In genomic region chr5:63262191-63262981, GRCh38 we compare ENCODE assay signal across 19 cellular contexts.
DNase-seq lines count a peak whose midpoint lies in the region; ATAC-seq, FAIRE-seq and TF ChIP-seq lines count a peak whose summit lies in the region.
"Had no signal": no experiment of that assay in that cellular context is flagged by ENCODE, and none has a peak within 500 bp of the region (broad histone marks: within the 10 kb centered on the region; RNA-seq: fewer than 3 reads in every experiment).

No MANE protein-coding gene starts in this region.

- H3K36me3 Mint-ChIP-seq in CD4-positive, alpha-beta T cell (ENCODE audit: low read depth), result no peaks in the 10 kb centered on the region
- H3K36me3 Mint-ChIP-seq in activated T-helper 1 cell treated with anti-CD3 and anti-CD28 coated beads, Interleukin-12 subunit alpha, Interleukin-12 subunit beta, Interleukin-2, Interleukin-4 antibody, amounts not matched to agents 30 ng/mL and 10 ng/mL and 1 ng/mL, durations not matched to agents 14 hours and 24 hours and 36 hours (ENCODE audit: low read depth), result no peaks in the 10 kb centered on the region

- no peaks in the 10 kb centered on the region for H3K27me3 Mint-ChIP-seq in CD4-positive, alpha-beta T cell
- no peaks in the 10 kb centered on the region for H3K27me3 Mint-ChIP-seq in activated T-helper 1 cell treated with anti-CD3 and anti-CD28 coated beads, Interleukin-12 subunit alpha, Interleukin-12 subunit beta, Interleukin-2, Interleukin-4 antibody, amounts not matched to agents 30 ng/mL and 10 ng/mL and 1 ng/mL, durations not matched to agents 14 hours and 24 hours and 36 hours (ENCODE audit: insufficient read depth)

- peak overlapping the region; percentile 16 for H3K4me2 ChIP-seq in keratinocyte (ENCODE audit: control insufficient read depth, extremely low read depth, insufficient read depth, low read depth, low read length)

- no peaks in the 10 kb centered on the region for H3K36me3 ChIP-seq in keratinocyte (ENCODE audit: control insufficient read depth in 2 of 2, extremely low read depth in 1 of 2, insufficient read depth in 2 of 2, low read length in 2 of 2)
- H3K36me3 ChIP-seq: cardiac muscle cell, esophagus muscularis mucosa, tibial artery had no signal

- H3K27me3 ChIP-seq in keratinocyte (ENCODE audit: control insufficient read depth, extremely low read depth, insufficient read depth, low read length), result no peaks in the 10 kb centered on the region
- no peaks in the 10 kb centered on the region for H3K27me3 ChIP-seq in CD4-positive, alpha-beta T cell (ENCODE audit: control insufficient read depth, insufficient read depth, low read length)
- H3K27me3 ChIP-seq: cardiac muscle cell, esophagus muscularis mucosa, tibial artery had no signal

- H3K4me3 ChIP-seq in LNCaP clone FGC (ENCODE audit: low read depth, low read length), result no peak overlapping the region
- H3K4me3 ChIP-seq in cardiac fibroblast (replicated peaks in 1 of 2; ENCODE audit: low read depth in 2 of 2, low read length in 2 of 2), result no peak overlapping the region
- no peak overlapping the region for H3K4me3 ChIP-seq in keratinocyte (ENCODE audit: control insufficient read depth in 2 of 3, extremely low read depth in 1 of 3, insufficient read depth in 2 of 3, low read depth in 1 of 3, low read length in 3 of 3)
- H3K4me3 ChIP-seq: cardiac muscle cell, esophagus muscularis mucosa, tibial artery had no signal

- no peaks in the 10 kb centered on the region for H3K79me2 ChIP-seq in keratinocyte (ENCODE audit: control insufficient read depth, insufficient read depth, low read length)

- H3K9ac ChIP-seq in keratinocyte (ENCODE audit: control insufficient read depth, extremely low read depth, insufficient read depth, low read length), result peak overlapping the region; percentile 56

- H3K9me3 ChIP-seq in keratinocyte (ENCODE audit: control insufficient read depth, low read depth, low read length), result peaks cover 2% of the 10 kb centered on the region
- no peaks in the 10 kb centered on the region for H3K9me3 ChIP-seq in CD4-positive, alpha-beta T cell (ENCODE audit: control insufficient read depth, low read length)
- H3K9me3 ChIP-seq: esophagus muscularis mucosa, tibial artery had no signal

- DNase-seq in A172 (ENCODE audit: low spot score) (peak; percentile 19), LNCaP clone FGC (ENCODE audit: low read depth) (peak; percentile 36), cardiac fibroblast (ENCODE audit: low read depth in 2 of 2) (peak; percentile 84 to 87), keratinocyte (ENCODE audit: low read depth, low spot score) (no peak)
- no peak for DNase-seq in activated CD4-positive, alpha-beta T cell treated with anti-CD3 and anti-CD28 coated beads for 4 hours
- DNase-seq in CD4-positive, alpha-beta T cell, result no peak
- no peak for DNase-seq in activated T-helper 1 cell treated with anti-CD3 and anti-CD28 coated beads, Interleukin-12 subunit alpha, Interleukin-12 subunit beta, Interleukin-2, Interleukin-4 antibody, amounts not matched to agents 30 ng/mL and 10 ng/mL and 1 ng/mL, durations not matched to agents 14 hours and 24 hours and 36 hours (ENCODE audit: low spot score)
- DNase-seq: activated CD4-positive, CD25-positive, alpha-beta regulatory T cell; activated T-cell treated with anti-CD3 and anti-CD28 coated beads, Interleukin-2, amount 50 U/mL, for 4 hours; DMS153; GOT3; left cardiac atrium; NCI-H774; small intestine; tibial artery had no signal

- H2AFZ ChIP-seq in keratinocyte (ENCODE audit: control insufficient read depth, low read length), result peak overlapping the region; percentile 73

- H3K9me1 ChIP-seq in keratinocyte (ENCODE audit: control insufficient read depth, extremely low read depth, insufficient read depth, low read length), result no peaks in the 10 kb centered on the region

- POLR2A ChIA-PET in CD4-positive, alpha-beta T cell (lab: Charles Lee), result no interaction called here

- dilution Hi-C loops in keratinocyte (cut with MboI; ENCODE audit: extremely low pct_ligation_motif_present, low sequenced_read_pairs), result no loop called here

- no peaks in the 10 kb centered on the region for H4K20me1 ChIP-seq in keratinocyte (ENCODE audit: control insufficient read depth, extremely low read depth, insufficient read depth, low read length)

- TF ChIP-seq CTCF in LNCaP clone FGC (IDR thresholded peaks at IDR 0.05; ENCODE audit: control insufficient read depth, extremely low read depth, insufficient read depth) (no peak), cardiac fibroblast (IDR thresholded peaks at IDR 0.05; ENCODE audit: low read depth, low read length) (no peak), keratinocyte (optimal IDR thresholded peaks at IDR 0.05 in 1 of 3, IDR thresholded peaks at IDR 0.05 in 1 of 3, conservative IDR thresholded peaks at IDR 0.05 in 1 of 3; ENCODE audit: extremely low read depth in 1 of 3, insufficient read depth in 2 of 3, low read length in 3 of 3) (no peak)
- no peak for TF ChIP-seq CTCF in CD4-positive, alpha-beta T cell (IDR thresholded peaks at IDR 0.05)

- no peak overlapping the region for H3K27ac Mint-ChIP-seq in CD4-positive, alpha-beta T cell
- H3K27ac Mint-ChIP-seq in activated T-helper 1 cell treated with anti-CD3 and anti-CD28 coated beads, Interleukin-12 subunit alpha, Interleukin-12 subunit beta, Interleukin-2, Interleukin-4 antibody, amounts not matched to agents 30 ng/mL and 10 ng/mL and 1 ng/mL, durations not matched to agents 14 hours and 24 hours and 36 hours, result no peak overlapping the region

- peaks cover 3% of the 10 kb centered on the region for H3K9me3 Mint-ChIP-seq in CD4-positive, alpha-beta T cell
- H3K9me3 Mint-ChIP-seq in activated T-helper 1 cell treated with anti-CD3 and anti-CD28 coated beads, Interleukin-12 subunit alpha, Interleukin-12 subunit beta, Interleukin-2, Interleukin-4 antibody, amounts not matched to agents 30 ng/mL and 10 ng/mL and 1 ng/mL, durations not matched to agents 14 hours and 24 hours and 36 hours, result peaks cover 6% of the 10 kb centered on the region

- no peak for ATAC-seq in CD4-positive, alpha-beta T cell (ENCODE audit: poor library complexity)
- no peak for ATAC-seq in GM18861 (IDR thresholded peaks at IDR 0.05; ENCODE audit: unreplicated experiment)
- ATAC-seq: activated T-cell treated with anti-CD3 and anti-CD28 coated beads, Interleukin-2, amount 50 U/mL, for 4 hours; HepG2 had no signal

- intact Hi-C loops in CD4-positive, alpha-beta T cell (cut with DNase I, micrococcal nuclease), result no loop called here
- intact Hi-C loops in activated T-helper 1 cell treated with anti-CD3 and anti-CD28 coated beads, Interleukin-12 subunit alpha, Interleukin-12 subunit beta, Interleukin-2, Interleukin-4 antibody, amounts not matched to agents 30 ng/mL and 10 ng/mL and 1 ng/mL, durations not matched to agents 14 hours and 24 hours and 36 hours (cut with micrococcal nuclease), result no loop called here

- H3K27ac ChIP-seq in keratinocyte (ENCODE audit: control insufficient read depth, insufficient read depth, low read length), result peak overlapping the region; percentile 94
- H3K27ac ChIP-seq in CD4-positive, alpha-beta T cell (ENCODE audit: low read depth, low read length), result no peak overlapping the region
- H3K27ac ChIP-seq: cardiac muscle cell, esophagus muscularis mucosa, tibial artery had no signal

- peak; percentile 93 for FAIRE-seq in keratinocyte (lab: Jason Lieb, UNC)
- FAIRE-seq: HepG2, small intestine had no signal

- CTCF ChIA-PET in CD4-positive, alpha-beta T cell (lab: Charles Lee), result no interaction called here

- peaks cover 18% of the 10 kb centered on the region for H3K4me1 ChIP-seq in keratinocyte (ENCODE audit: control insufficient read depth, extremely low read depth, insufficient read depth, low read length)
- H3K4me1 ChIP-seq: esophagus muscularis mucosa, tibial artery had no signal

- H3K4me3 Mint-ChIP-seq in CD4-positive, alpha-beta T cell, result no peak overlapping the region
- no peak overlapping the region for H3K4me3 Mint-ChIP-seq in activated T-helper 1 cell treated with anti-CD3 and anti-CD28 coated beads, Interleukin-12 subunit alpha, Interleukin-12 subunit beta, Interleukin-2, Interleukin-4 antibody, amounts not matched to agents 30 ng/mL and 10 ng/mL and 1 ng/mL, durations not matched to agents 14 hours and 24 hours and 36 hours
- H3K4me3 Mint-ChIP-seq: activated T-cell treated with anti-CD3 and anti-CD28 coated beads, Interleukin-2, amount 50 U/mL, for 4 hours had no signal

- H3K4me1 Mint-ChIP-seq in CD4-positive, alpha-beta T cell (ENCODE audit: low read depth), result no peaks in the 10 kb centered on the region
- H3K4me1 Mint-ChIP-seq in activated T-helper 1 cell treated with anti-CD3 and anti-CD28 coated beads, Interleukin-12 subunit alpha, Interleukin-12 subunit beta, Interleukin-2, Interleukin-4 antibody, amounts not matched to agents 30 ng/mL and 10 ng/mL and 1 ng/mL, durations not matched to agents 14 hours and 24 hours and 36 hours (ENCODE audit: low read depth), result no peaks in the 10 kb centered on the region

Comparison
In these comparisons a context has a peak if more than half of its experiments do, and no peak if none do; other contexts are left out.
1. DNase-seq: peak in A172 (single experiment), LNCaP clone FGC (single experiment) and cardiac fibroblast (2 of 2); none in keratinocyte (single experiment), activated CD4-positive, alpha-beta T cell treated with anti-CD3 and anti-CD28 coated beads for 4 hours (0 of 2), CD4-positive, alpha-beta T cell (0 of 10) and activated T-helper 1 cell treated with anti-CD3 and anti-CD28 coated beads, Interleukin-12 subunit alpha, Interleukin-12 subunit beta, Interleukin-2, Interleukin-4 antibody, amounts not matched to agents 30 ng/mL and 10 ng/mL and 1 ng/mL, durations not matched to agents 14 hours and 24 hours and 36 hours (single experiment).